Comparison of ENCODE assay signal across 27 cellular contexts in genomic region chr2:222088561-222088960, GRCh38.
"Had no signal": no experiment of that assay in that cellular context is flagged by ENCODE, and none has a peak within 500 bp of the region (broad histone marks: within the 10 kb centered on the region; RNA-seq: fewer than 3 reads in every experiment).

No MANE protein-coding gene starts in this region.

- H3K4me1 Mint-ChIP-seq: activated B cell treated with CpG ODN at 0.5 μM for 24 hours; activated CD4-positive, alpha-beta T cell treated with anti-CD3 and anti-CD28 coated beads, Interleukin-2, amount 10 ng/mL, durations not matched to agents 24 days and 14 days; activated T-helper 17 cell treated with anti-CD3 and anti-CD28 coated beads, Interleukin-2, amount 50 U/mL, for 72 hours had no signal

- ATAC-seq: activated T-helper 17 cell treated with anti-CD3 and anti-CD28 coated beads, Interleukin-2, amount 50 U/mL, for 72 hours; Panc1 had no signal

- H3K9me3 Mint-ChIP-seq: activated CD4-positive, alpha-beta T cell treated with anti-CD3 and anti-CD28 coated beads, Interleukin-2, amount 10 ng/mL, durations not matched to agents 24 days and 14 days; activated T-helper 17 cell treated with anti-CD3 and anti-CD28 coated beads, Interleukin-2, amount 50 U/mL, for 72 hours; T-helper 1 cell treated with Interleukin-12 subunit alpha and Interleukin-12 subunit beta and Interleukin-4 antibody, amounts not matched to agents 30 μg/mL and 1 μg/mL, for 36 hours had no signal

- H3K4me3 Mint-ChIP-seq: activated B cell treated with CpG ODN at 0.5 μM for 24 hours; activated CD4-positive, alpha-beta memory T cell treated with anti-CD3 and anti-CD28 coated beads for 36 hours; activated CD4-positive, alpha-beta T cell treated with anti-CD3 and anti-CD28 coated beads, Interleukin-2, amount 10 ng/mL, durations not matched to agents 24 days and 14 days; activated naive CD4-positive, alpha-beta T cell treated with anti-CD3 and anti-CD28 coated beads for 36 hours; activated naive CD8-positive, alpha-beta T cell; activated T-helper 17 cell treated with anti-CD3 and anti-CD28 coated beads, Interleukin-2, amount 50 U/mL, for 72 hours; T-helper 1 cell treated with Interleukin-12 subunit alpha and Interleukin-12 subunit beta and Interleukin-4 antibody, amounts not matched to agents 30 μg/mL and 1 μg/mL, for 36 hours had no signal

- H3K9me3 ChIP-seq: SJCRH30 had no signal

- H3K36me3 ChIP-seq: SJCRH30 had no signal

- H3K4me3 ChIP-seq: SJCRH30 had no signal

- H3K27ac ChIP-seq: RWPE1, SJCRH30 had no signal

- H3K27ac Mint-ChIP-seq: activated B cell treated with CpG ODN at 0.5 μM for 24 hours; activated CD4-positive, alpha-beta memory T cell treated with anti-CD3 and anti-CD28 coated beads for 36 hours; activated CD4-positive, alpha-beta T cell treated with anti-CD3 and anti-CD28 coated beads, Interleukin-2, amount 10 ng/mL, durations not matched to agents 24 days and 14 days; activated naive CD4-positive, alpha-beta T cell treated with anti-CD3 and anti-CD28 coated beads for 36 hours; activated naive CD8-positive, alpha-beta T cell; activated T-helper 17 cell treated with anti-CD3 and anti-CD28 coated beads, Interleukin-2, amount 50 U/mL, for 72 hours; T-helper 1 cell treated with Interleukin-12 subunit alpha and Interleukin-12 subunit beta and Interleukin-4 antibody, amounts not matched to agents 30 μg/mL and 1 μg/mL, for 36 hours had no signal

- H3K27me3 Mint-ChIP-seq: activated B cell treated with CpG ODN at 0.5 μM for 24 hours; activated CD4-positive, alpha-beta T cell treated with anti-CD3 and anti-CD28 coated beads, Interleukin-2, amount 10 ng/mL, durations not matched to agents 24 days and 14 days had no signal

- DNase-seq: activated B cell treated with CpG ODN at 0.5 μM for 24 hours; activated CD4-positive, alpha-beta memory T cell treated with anti-CD3 and anti-CD28 coated beads for 36 hours; activated CD4-positive, alpha-beta T cell treated with anti-CD3 and anti-CD28 coated beads for 1 hour; activated CD4-positive, alpha-beta T cell treated with anti-CD3 and anti-CD28 coated beads, Interleukin-2, amount 10 ng/mL, durations not matched to agents 24 days and 14 days; activated gamma-delta T cell; activated naive CD4-positive, alpha-beta T cell treated with anti-CD3 and anti-CD28 coated beads for 36 hours; activated T-cell treated with anti-CD3 and anti-CD28 coated beads for 4 hours; activated T-cell treated with anti-CD3 and anti-CD28 coated beads, Interleukin-2, amount 50 U/mL, for 48 hours; amygdala; central memory CD4-positive, alpha-beta T cell; Kasumi-1; KBM-7; NCI-H1048; NCI-H146; NCI-H1930; NCI-H2171; NCI-H2227 treated with DMSO at 0.1 percent for 48 hours; NCI-H526 treated with DMSO at 0.1 percent for 48 hours; NCI-H82; Right ventricle myocardium superior; T-helper 9 cell had no signal

- H3K27me3 ChIP-seq: SJCRH30 had no signal

- H3K36me3 Mint-ChIP-seq: activated CD4-positive, alpha-beta memory T cell treated with anti-CD3 and anti-CD28 coated beads for 36 hours; activated naive CD8-positive, alpha-beta T cell had no signal
